In genomic region chrX:134694333-134694925, GRCh38 we compare ENCODE assay signal across 32 cellular contexts. TPM values are rescaled to one million over a fixed set of nuclear protein-coding genes. Genes with fewer than 3 reads are reported as not detected.
"Had no signal": no experiment of that assay in that cellular context is flagged by ENCODE, and none has a peak within 500 bp of the region (broad histone marks: within the 10 kb centered on the region; RNA-seq: fewer than 3 reads in every experiment).

No MANE protein-coding gene starts in this region.

- DNase-seq: activated CD4-positive, alpha-beta T cell treated with anti-CD3 and anti-CD28 coated beads, Interleukin-2, amount 50 U/mL, for 1 hour; activated CD8-positive, alpha-beta T cell treated with anti-CD3 and anti-CD28 coated beads, Interleukin-2, amount 10 ng/mL, durations not matched to agents 7 days and 5 days; activated gamma-delta T cell treated with Interleukin-2 at 50 U/mL for 16 hours; anterior cingulate cortex; central memory CD4-positive, alpha-beta T cell; dermis blood vessel endothelial cell; effector memory CD4-positive, alpha-beta T cell; head of caudate nucleus; hypothalamus; left colon; mesenchymal stem cell; naive B cell; occipital lobe; posterior cingulate gyrus; stimulated activated CD4-positive, alpha-beta T cell treated with anti-CD3 and anti-CD28 coated beads, Interleukin-4, amount 100 ng/mL, for 24 hours; stimulated activated naive CD4-positive, alpha-beta T cell treated with Interleukin-2 at 50 U/mL for 16 hours; T-cell; upper lobe of left lung had no signal

- H3K4me3 ChIP-seq: esophagus muscularis mucosa, gastroesophageal sphincter, thoracic aorta, upper lobe of left lung had no signal

- H3K27me3 Mint-ChIP-seq: brain had no signal

- H3K27ac Mint-ChIP-seq: activated CD8-positive, alpha-beta T cell treated with anti-CD3 and anti-CD28 coated beads, Interleukin-2, amount 10 ng/mL, durations not matched to agents 7 days and 5 days; activated naive CD4-positive, alpha-beta T cell treated with anti-CD3 and anti-CD28 coated beads, Interleukin-2, amount 50 U/mL, for 24 hours; activated T-helper 1 cell treated with anti-CD3 and anti-CD28 coated beads, Interleukin-12 subunit alpha, Interleukin-12 subunit beta, Interleukin-2, Interleukin-4 antibody, amounts not matched to agents 30 ng/mL and 10 ng/mL and 1 ng/mL, durations not matched to agents 14 hours and 24 hours and 36 hours; naive B cell; T-cell; T-helper 2 cell treated with Interferon-gamma antibody and Interleukin-4, amounts not matched to agents 5 μg/mL and 100 μg/mL, for 36 hours had no signal

- H3K9me3 ChIP-seq: esophagus muscularis mucosa, gastroesophageal sphincter, thoracic aorta, upper lobe of left lung had no signal

- FAIRE-seq: islet of Langerhans had no signal

- H3K4me3 Mint-ChIP-seq: activated CD8-positive, alpha-beta T cell treated with anti-CD3 and anti-CD28 coated beads, Interleukin-2, amount 10 ng/mL, durations not matched to agents 7 days and 5 days; activated naive CD4-positive, alpha-beta T cell treated with anti-CD3 and anti-CD28 coated beads, Interleukin-2, amount 50 U/mL, for 24 hours; activated T-helper 1 cell treated with anti-CD3 and anti-CD28 coated beads, Interleukin-12 subunit alpha, Interleukin-12 subunit beta, Interleukin-2, Interleukin-4 antibody, amounts not matched to agents 30 ng/mL and 10 ng/mL and 1 ng/mL, durations not matched to agents 14 hours and 24 hours and 36 hours; brain; naive B cell; neural crest cell; T-cell; T-helper 2 cell treated with Interferon-gamma antibody and Interleukin-4, amounts not matched to agents 5 μg/mL and 100 μg/mL, for 36 hours had no signal

- H3K4me1 Mint-ChIP-seq: activated naive CD4-positive, alpha-beta T cell treated with anti-CD3 and anti-CD28 coated beads, Interleukin-2, amount 50 U/mL, for 24 hours; naive B cell; T-cell had no signal

- H3K36me3 Mint-ChIP-seq: activated naive CD4-positive, alpha-beta T cell treated with anti-CD3 and anti-CD28 coated beads, Interleukin-2, amount 50 U/mL, for 24 hours; brain; naive B cell; T-cell had no signal

- ATAC-seq: activated CD4-positive, CD25-positive, alpha-beta regulatory T cell treated with anti-CD3 and anti-CD28 coated beads, Interleukin-2, amount 50 U/mL, for 24 hours; activated CD8-positive, alpha-beta T cell treated with anti-CD3 and anti-CD28 coated beads, Interleukin-2, amount 10 ng/mL, durations not matched to agents 7 days and 5 days; gastroesophageal sphincter; left colon; sciatic nerve; T-cell had no signal

- H3K4me1 ChIP-seq: esophagus muscularis mucosa, gastroesophageal sphincter, upper lobe of left lung had no signal

- H3K9me3 Mint-ChIP-seq: activated naive CD4-positive, alpha-beta T cell treated with anti-CD3 and anti-CD28 coated beads, Interleukin-2, amount 50 U/mL, for 24 hours; activated T-helper 1 cell treated with anti-CD3 and anti-CD28 coated beads, Interleukin-12 subunit alpha, Interleukin-12 subunit beta, Interleukin-2, Interleukin-4 antibody, amounts not matched to agents 30 ng/mL and 10 ng/mL and 1 ng/mL, durations not matched to agents 14 hours and 24 hours and 36 hours; neural crest cell; T-cell; T-helper 2 cell treated with Interferon-gamma antibody and Interleukin-4, amounts not matched to agents 5 μg/mL and 100 μg/mL, for 36 hours had no signal

- H3K36me3 ChIP-seq: esophagus muscularis mucosa, gastroesophageal sphincter, thoracic aorta, upper lobe of left lung had no signal

- H3K27me3 ChIP-seq: gastroesophageal sphincter, upper lobe of left lung had no signal

- H3K27ac ChIP-seq: esophagus muscularis mucosa, gastroesophageal sphincter, thoracic aorta, upper lobe of left lung, VCaP had no signal

RNA-seq across cellular contexts. Expression of gene PLAC1, which starts 36.2 kb away (rescaled TPM):
- total RNA-seq: activated CD8-positive, alpha-beta T cell treated with anti-CD3 and anti-CD28 coated beads, Interleukin-2, amount 10 ng/mL, durations not matched to agents 7 days and 5 days; activated T-helper 1 cell treated with anti-CD3 and anti-CD28 coated beads, Interleukin-12 subunit alpha, Interleukin-12 subunit beta, Interleukin-2, Interleukin-4 antibody, amounts not matched to agents 30 ng/mL and 10 ng/mL and 1 ng/mL, durations not matched to agents 14 hours and 24 hours and 36 hours; dermis blood vessel endothelial cell; esophagus muscularis mucosa; gastroesophageal sphincter; left colon; mononuclear cell; neural crest cell; occipital lobe; renal cortical epithelial cell; sciatic nerve; T-cell; thoracic aorta; upper lobe of left lung had no signal
